Comparison of ENCODE assay signal across 25 cellular contexts in the genomic region with DNA sequence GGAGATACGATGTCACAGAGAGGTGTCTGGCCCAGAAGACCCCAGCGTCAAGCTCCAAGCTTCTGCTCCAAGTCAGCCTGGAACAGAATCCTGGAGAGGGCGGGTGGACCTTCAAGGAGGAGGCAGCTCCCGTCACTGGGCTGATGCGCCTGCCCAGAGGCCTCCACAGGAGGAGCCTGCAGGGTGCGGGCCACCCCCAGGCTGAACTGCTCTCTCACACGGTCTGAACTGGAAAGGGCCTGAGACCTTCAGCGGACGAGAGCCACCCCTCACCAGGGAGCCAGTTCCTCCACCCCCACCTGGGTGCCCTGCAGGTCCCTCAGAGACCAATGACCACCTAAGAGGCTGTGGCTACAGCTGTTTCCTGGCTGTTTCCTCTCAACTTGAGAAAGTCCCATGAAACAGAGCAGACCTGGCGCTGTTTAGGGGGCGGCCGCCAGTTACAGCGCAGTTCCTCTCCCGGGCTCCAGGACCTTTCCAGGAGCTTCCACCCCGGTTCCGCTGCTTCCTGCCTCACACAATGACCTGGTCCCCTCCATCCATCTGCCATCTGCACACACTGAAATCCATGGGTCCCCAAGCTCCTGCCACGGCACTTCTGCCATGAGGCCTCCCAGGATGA.
"Had no signal": no experiment of that assay in that cellular context is flagged by ENCODE, and none has a peak within 500 bp of the region (broad histone marks: within the 10 kb centered on the region; RNA-seq: fewer than 3 reads in every experiment).

No MANE protein-coding gene starts in this region.

- DNase-seq: activated naive CD4-positive, alpha-beta T cell; activated T-cell treated with anti-CD3 and anti-CD28 coated beads, Interleukin-2, amount 50 U/mL, for 4 hours; cerebellar nuclear complex; endodermal cell; esophagus squamous epithelium; gastrocnemius medialis; head of caudate nucleus; hypothalamus; left colon; pancreas; psoas muscle; spleen; stimulated activated CD4-positive, alpha-beta T cell treated with anti-CD3 and anti-CD28 coated beads, Interleukin-4, amount 100 ng/mL, for 24 hours; stimulated activated naive CD8-positive, alpha-beta T cell treated with anti-CD3 and anti-CD28 coated beads, Interleukin-15, amount 100 ng/mL, for 72 hours had no signal

- H3K4me3 ChIP-seq: coronary artery, esophagus squamous epithelium, gastrocnemius medialis, pancreas, psoas muscle, right atrium auricular region, spleen, transverse colon had no signal

- H3K27ac ChIP-seq: coronary artery, esophagus squamous epithelium, gastrocnemius medialis, neutrophil, pancreas, psoas muscle, right atrium auricular region, spleen, transverse colon had no signal

- H3K9me3 ChIP-seq: esophagus squamous epithelium, gastrocnemius medialis, neutrophil, pancreas, psoas muscle, right atrium auricular region, spleen, transverse colon had no signal

- FAIRE-seq: islet of Langerhans, pancreas, TTC549, urothelium cell line had no signal

- H3K4me3 Mint-ChIP-seq: activated T-cell treated with anti-CD3 and anti-CD28 coated beads, Interleukin-2, amount 50 U/mL, for 4 hours; endodermal cell; memory B cell; natural killer cell treated with Interleukin-12 subunit alpha and Interleukin-12 subunit beta and Interleukin-15 and Interleukin-18, amount 100 ng/mL, for 72 hours; stimulated activated naive CD8-positive, alpha-beta T cell treated with anti-CD3 and anti-CD28 coated beads, Interleukin-15, amount 100 ng/mL, for 72 hours; WTC11 had no signal

- H3K36me3 ChIP-seq: esophagus squamous epithelium, gastrocnemius medialis, neutrophil, pancreas, right atrium auricular region, spleen, transverse colon had no signal

- H3K9me3 Mint-ChIP-seq: activated T-cell treated with anti-CD3 and anti-CD28 coated beads, Interleukin-2, amount 50 U/mL, for 4 hours; activated T-helper 2 cell treated with anti-CD3 and anti-CD28 coated beads, Interferon-gamma antibody, Interleukin-2, Interleukin-4, amounts not matched to agents 10 μg/mL and 5 μg/mL and 100 μg/mL, durations not matched to agents 14 hours and 24 hours and 36 hours; endodermal cell; memory B cell; natural killer cell treated with Interleukin-12 subunit alpha and Interleukin-12 subunit beta and Interleukin-15 and Interleukin-18, amount 100 ng/mL, for 72 hours; stimulated activated naive CD8-positive, alpha-beta T cell treated with anti-CD3 and anti-CD28 coated beads, Interleukin-15, amount 100 ng/mL, for 72 hours had no signal

- H3K27me3 ChIP-seq: neutrophil, pancreas, right atrium auricular region, transverse colon had no signal

- H3K27ac Mint-ChIP-seq: activated T-helper 2 cell treated with anti-CD3 and anti-CD28 coated beads, Interferon-gamma antibody, Interleukin-2, Interleukin-4, amounts not matched to agents 10 μg/mL and 5 μg/mL and 100 μg/mL, durations not matched to agents 14 hours and 24 hours and 36 hours; endodermal cell; memory B cell; WTC11 had no signal

- H3K4me1 ChIP-seq: gastrocnemius medialis, psoas muscle had no signal

- H3K27me3 Mint-ChIP-seq: memory B cell; stimulated activated naive CD8-positive, alpha-beta T cell treated with anti-CD3 and anti-CD28 coated beads, Interleukin-15, amount 100 ng/mL, for 72 hours had no signal

- H3K36me3 Mint-ChIP-seq: memory B cell; natural killer cell treated with Interleukin-12 subunit alpha and Interleukin-12 subunit beta and Interleukin-15 and Interleukin-18, amount 100 ng/mL, for 72 hours; WTC11 had no signal

- H3K4me1 Mint-ChIP-seq: endodermal cell had no signal

- ATAC-seq: activated T-cell treated with anti-CD3 and anti-CD28 coated beads, Interleukin-2, amount 50 U/mL, for 4 hours; gastrocnemius medialis; left colon; pancreas; psoas muscle; stimulated activated naive CD8-positive, alpha-beta T cell treated with anti-CD3 and anti-CD28 coated beads, Interleukin-15, amount 100 ng/mL, for 72 hours; WTC11 had no signal
